Comparison of ENCODE assay signal across 1 cellular context in the genomic region with DNA sequence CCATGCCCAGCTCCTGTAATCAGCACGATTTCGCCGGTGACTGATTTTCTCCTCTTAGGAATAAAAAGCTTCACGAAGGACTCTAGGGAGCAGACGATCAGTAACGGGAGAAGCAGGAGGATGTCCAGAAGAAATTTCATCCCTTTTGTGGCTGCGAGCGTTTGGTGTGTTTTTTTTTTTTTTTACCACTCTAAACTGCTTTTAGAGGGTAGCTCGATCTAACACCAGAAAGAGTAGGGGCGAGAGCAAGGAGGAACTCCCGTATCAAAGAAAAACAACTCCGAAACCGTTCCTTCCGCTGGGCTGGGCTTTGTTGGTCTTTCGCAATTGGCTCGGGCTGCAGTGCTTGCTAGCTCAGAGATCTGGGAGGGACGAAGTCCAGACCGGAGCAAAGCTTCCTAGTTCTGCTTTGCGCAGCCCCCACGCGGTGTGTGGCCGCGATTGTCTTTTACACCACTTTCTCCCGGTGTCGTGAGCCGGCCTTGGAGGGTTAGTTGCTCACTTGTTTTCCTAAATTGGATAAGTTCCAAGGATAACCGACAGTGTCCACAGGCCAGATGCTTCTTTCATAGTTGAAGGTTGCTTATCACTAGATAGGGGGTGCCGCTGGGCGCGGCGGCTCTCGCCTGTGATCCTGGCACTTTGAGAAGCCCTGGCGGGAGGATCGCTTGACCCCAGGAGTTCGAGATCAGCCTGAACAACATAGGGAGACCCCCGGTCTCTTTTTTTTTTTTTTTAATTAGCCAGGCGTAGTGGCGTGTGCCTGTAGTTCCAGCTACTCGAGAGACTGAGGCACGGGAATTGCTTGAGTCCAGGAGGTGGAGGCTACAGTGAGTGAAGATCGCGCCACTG.
A peak's percentile ranks its signal among the peaks of the same experiment; 100 is the strongest.
TF ChIP-seq lines count a peak whose summit lies in the region.

A gene with protein sequence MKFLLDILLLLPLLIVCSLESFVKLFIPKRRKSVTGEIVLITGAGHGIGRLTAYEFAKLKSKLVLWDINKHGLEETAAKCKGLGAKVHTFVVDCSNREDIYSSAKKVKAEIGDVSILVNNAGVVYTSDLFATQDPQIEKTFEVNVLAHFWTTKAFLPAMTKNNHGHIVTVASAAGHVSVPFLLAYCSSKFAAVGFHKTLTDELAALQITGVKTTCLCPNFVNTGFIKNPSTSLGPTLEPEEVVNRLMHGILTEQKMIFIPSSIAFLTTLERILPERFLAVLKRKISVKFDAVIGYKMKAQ (minus strand): TSS at position 258 of the 852 bp plus-strand sequence. CDS start 118 bp downstream, at position 140.

TF ChIP-seq in HepG2, 621 proteins besides CTCF, POLR2A, EP300 and RAD21 (continued from another document and continues in another):
- TF ChIP-seq TEAD3 (CRISPR knock-in tag; optimal IDR thresholded peaks at IDR 0.05; ENCODE audit: borderline replicate concordance) (peak; percentile 51), MBD4 (IDR thresholded peaks at IDR 0.05; ENCODE audit: borderline replicate concordance, low read length) (peak; percentile 71; the same call in 1 of the 2 replicates), ZNF790 (CRISPR knock-in tag; IDR thresholded peaks at IDR 0.05; ENCODE audit: borderline replicate concordance) (no peak; the same call in 1 of the 2 replicates), PRPF4 (IDR thresholded peaks at IDR 0.05; ENCODE audit: low read depth, low read length, poor library complexity, severe bottlenecking) (no peak), FLYWCH1 (CRISPR knock-in tag; IDR thresholded peaks at IDR 0.05) (no peak), NCOA5 (CRISPR knock-in tag; IDR thresholded peaks at IDR 0.05) (no peak), NFYB (CRISPR knock-in tag; IDR thresholded peaks at IDR 0.05) (peak; percentile 51), SALL1 (CRISPR knock-in tag; IDR thresholded peaks at IDR 0.05) (peak; percentile 98), SP140L (CRISPR knock-in tag; IDR thresholded peaks at IDR 0.05; ENCODE audit: borderline replicate concordance) (no peak), SRSF9 (IDR thresholded peaks at IDR 0.05; ENCODE audit: borderline replicate concordance, insufficient read depth, low read depth, low read length, poor library complexity, severe bottlenecking) (no peak), ZNF431 (CRISPR knock-in tag; IDR thresholded peaks at IDR 0.05; ENCODE audit: borderline replicate concordance, low read depth) (peak; percentile 69; the same call in 1 of the 2 replicates), YEATS2 (CRISPR knock-in tag; IDR thresholded peaks at IDR 0.05; ENCODE audit: borderline replicate concordance) (peak; percentile 77; the same call in 1 of the 2 replicates), KLF13 (CRISPR knock-in tag; IDR thresholded peaks at IDR 0.05) (no peak), ZNF557 (CRISPR knock-in tag; IDR thresholded peaks at IDR 0.05) (no peak), SRY (CRISPR knock-in tag; IDR thresholded peaks at IDR 0.05) (0 out of 2 replicates have a peak, but pooled peaks have one; percentile 78), TEAD2 (CRISPR knock-in tag; IDR thresholded peaks at IDR 0.05) (no peak), NFRKB (IDR thresholded peaks at IDR 0.05) (no peak), ZNF558 (CRISPR knock-in tag; IDR thresholded peaks at IDR 0.05; ENCODE audit: borderline replicate concordance) (no peak), TCF7L2 (IDR thresholded peaks at IDR 0.05; ENCODE audit: low read depth, low read length) (no peak), MAFK (conservative IDR thresholded peaks at IDR 0.05 in 1 of 2, IDR thresholded peaks at IDR 0.05 in 1 of 2; ENCODE audit: low read length in 2 of 2) (0 out of 4 replicates have a peak, but pooled peaks of 1 of the 2 experiments have one; percentile 37), ZNF264 (CRISPR knock-in tag; IDR thresholded peaks at IDR 0.05) (peak; percentile 91; the same call in 1 of the 2 replicates), ZNF296 (CRISPR knock-in tag; conservative IDR thresholded peaks at IDR 0.05) (no peak; the same call in 1 of the 2 replicates), ZNF484 (CRISPR knock-in tag; IDR thresholded peaks at IDR 0.05; ENCODE audit: borderline replicate concordance, low read depth) (no peak), ZNF510 (CRISPR knock-in tag; IDR thresholded peaks at IDR 0.05; ENCODE audit: low read depth) (peak; percentile 85), ZNF260 (CRISPR knock-in tag; IDR thresholded peaks at IDR 0.05; ENCODE audit: borderline replicate concordance, low read depth) (no peak), ZNF501 (CRISPR knock-in tag; IDR thresholded peaks at IDR 0.05) (peak; percentile 87), WIZ (CRISPR knock-in tag; IDR thresholded peaks at IDR 0.05) (no peak), SP4 (CRISPR knock-in tag; IDR thresholded peaks at IDR 0.05) (peak; percentile 44; the same call in 1 of the 2 replicates), SOX13 (IDR thresholded peaks at IDR 0.05) (peak; percentile 48; the same call in 1 of the 2 replicates), SOX13 (CRISPR knock-in tag; conservative IDR thresholded peaks at IDR 0.05 in 1 of 2, IDR thresholded peaks at IDR 0.05 in 1 of 2) (peak in 1 of 2 experiments; percentile 88; a peak in 2 of 4 replicates), ELF4 (CRISPR knock-in tag; IDR thresholded peaks at IDR 0.05; ENCODE audit: borderline replicate concordance) (peak; percentile 71; the same call in 1 of the 2 replicates), IRX3 (CRISPR knock-in tag; IDR thresholded peaks at IDR 0.05; ENCODE audit: borderline replicate concordance, low read depth) (peak; percentile 45; the same call in 1 of the 2 replicates), ZNF30 (CRISPR knock-in tag; IDR thresholded peaks at IDR 0.05) (0 out of 2 replicates have a peak, but pooled peaks have one; percentile 52), TBX2 (CRISPR knock-in tag; IDR thresholded peaks at IDR 0.05; ENCODE audit: borderline replicate concordance) (peak; percentile 93)
- TF ChIP-seq, protein P1, sequence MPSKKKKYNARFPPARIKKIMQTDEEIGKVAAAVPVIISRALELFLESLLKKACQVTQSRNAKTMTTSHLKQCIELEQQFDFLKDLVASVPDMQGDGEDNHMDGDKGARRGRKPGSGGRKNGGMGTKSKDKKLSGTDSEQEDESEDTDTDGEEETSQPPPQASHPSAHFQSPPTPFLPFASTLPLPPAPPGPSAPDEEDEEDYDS (CRISPR knock-in tag; IDR thresholded peaks at IDR 0.05) = peak; percentile 88
- TF ChIP-seq, protein P2, sequence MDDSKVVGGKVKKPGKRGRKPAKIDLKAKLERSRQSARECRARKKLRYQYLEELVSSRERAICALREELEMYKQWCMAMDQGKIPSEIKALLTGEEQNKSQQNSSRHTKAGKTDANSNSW (CRISPR knock-in tag; IDR thresholded peaks at IDR 0.05; ENCODE audit: borderline replicate concordance) = no peak
- TF ChIP-seq, protein P3, sequence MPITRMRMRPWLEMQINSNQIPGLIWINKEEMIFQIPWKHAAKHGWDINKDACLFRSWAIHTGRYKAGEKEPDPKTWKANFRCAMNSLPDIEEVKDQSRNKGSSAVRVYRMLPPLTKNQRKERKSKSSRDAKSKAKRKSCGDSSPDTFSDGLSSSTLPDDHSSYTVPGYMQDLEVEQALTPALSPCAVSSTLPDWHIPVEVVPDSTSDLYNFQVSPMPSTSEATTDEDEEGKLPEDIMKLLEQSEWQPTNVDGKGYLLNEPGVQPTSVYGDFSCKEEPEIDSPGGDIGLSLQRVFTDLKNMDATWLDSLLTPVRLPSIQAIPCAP (CRISPR knock-in tag; IDR thresholded peaks at IDR 0.05; ENCODE audit: low read depth) = no peak; the same call in 1 of the 2 replicates
- TF ChIP-seq, protein P4, sequence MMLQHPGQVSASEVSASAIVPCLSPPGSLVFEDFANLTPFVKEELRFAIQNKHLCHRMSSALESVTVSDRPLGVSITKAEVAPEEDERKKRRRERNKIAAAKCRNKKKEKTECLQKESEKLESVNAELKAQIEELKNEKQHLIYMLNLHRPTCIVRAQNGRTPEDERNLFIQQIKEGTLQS (CRISPR knock-in tag; IDR thresholded peaks at IDR 0.05) = no peak
- TF ChIP-seq, protein P5, sequence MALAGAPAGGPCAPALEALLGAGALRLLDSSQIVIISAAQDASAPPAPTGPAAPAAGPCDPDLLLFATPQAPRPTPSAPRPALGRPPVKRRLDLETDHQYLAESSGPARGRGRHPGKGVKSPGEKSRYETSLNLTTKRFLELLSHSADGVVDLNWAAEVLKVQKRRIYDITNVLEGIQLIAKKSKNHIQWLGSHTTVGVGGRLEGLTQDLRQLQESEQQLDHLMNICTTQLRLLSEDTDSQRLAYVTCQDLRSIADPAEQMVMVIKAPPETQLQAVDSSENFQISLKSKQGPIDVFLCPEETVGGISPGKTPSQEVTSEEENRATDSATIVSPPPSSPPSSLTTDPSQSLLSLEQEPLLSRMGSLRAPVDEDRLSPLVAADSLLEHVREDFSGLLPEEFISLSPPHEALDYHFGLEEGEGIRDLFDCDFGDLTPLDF (CRISPR knock-in tag; IDR thresholded peaks at IDR 0.05) = no peak; the same call in 1 of the 2 replicates
- TF ChIP-seq, protein P6, sequence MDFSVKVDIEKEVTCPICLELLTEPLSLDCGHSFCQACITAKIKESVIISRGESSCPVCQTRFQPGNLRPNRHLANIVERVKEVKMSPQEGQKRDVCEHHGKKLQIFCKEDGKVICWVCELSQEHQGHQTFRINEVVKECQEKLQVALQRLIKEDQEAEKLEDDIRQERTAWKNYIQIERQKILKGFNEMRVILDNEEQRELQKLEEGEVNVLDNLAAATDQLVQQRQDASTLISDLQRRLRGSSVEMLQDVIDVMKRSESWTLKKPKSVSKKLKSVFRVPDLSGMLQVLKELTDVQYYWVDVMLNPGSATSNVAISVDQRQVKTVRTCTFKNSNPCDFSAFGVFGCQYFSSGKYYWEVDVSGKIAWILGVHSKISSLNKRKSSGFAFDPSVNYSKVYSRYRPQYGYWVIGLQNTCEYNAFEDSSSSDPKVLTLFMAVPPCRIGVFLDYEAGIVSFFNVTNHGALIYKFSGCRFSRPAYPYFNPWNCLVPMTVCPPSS (IDR thresholded peaks at IDR 0.05) = no peak
- TF ChIP-seq, protein P7, sequence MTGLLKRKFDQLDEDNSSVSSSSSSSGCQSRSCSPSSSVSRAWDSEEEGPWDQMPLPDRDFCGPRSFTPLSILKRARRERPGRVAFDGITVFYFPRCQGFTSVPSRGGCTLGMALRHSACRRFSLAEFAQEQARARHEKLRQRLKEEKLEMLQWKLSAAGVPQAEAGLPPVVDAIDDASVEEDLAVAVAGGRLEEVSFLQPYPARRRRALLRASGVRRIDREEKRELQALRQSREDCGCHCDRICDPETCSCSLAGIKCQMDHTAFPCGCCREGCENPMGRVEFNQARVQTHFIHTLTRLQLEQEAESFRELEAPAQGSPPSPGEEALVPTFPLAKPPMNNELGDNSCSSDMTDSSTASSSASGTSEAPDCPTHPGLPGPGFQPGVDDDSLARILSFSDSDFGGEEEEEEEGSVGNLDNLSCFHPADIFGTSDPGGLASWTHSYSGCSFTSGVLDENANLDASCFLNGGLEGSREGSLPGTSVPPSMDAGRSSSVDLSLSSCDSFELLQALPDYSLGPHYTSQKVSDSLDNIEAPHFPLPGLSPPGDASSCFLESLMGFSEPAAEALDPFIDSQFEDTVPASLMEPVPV (CRISPR knock-in tag; IDR thresholded peaks at IDR 0.05) = peak; percentile 83
- TF ChIP-seq, protein P8, sequence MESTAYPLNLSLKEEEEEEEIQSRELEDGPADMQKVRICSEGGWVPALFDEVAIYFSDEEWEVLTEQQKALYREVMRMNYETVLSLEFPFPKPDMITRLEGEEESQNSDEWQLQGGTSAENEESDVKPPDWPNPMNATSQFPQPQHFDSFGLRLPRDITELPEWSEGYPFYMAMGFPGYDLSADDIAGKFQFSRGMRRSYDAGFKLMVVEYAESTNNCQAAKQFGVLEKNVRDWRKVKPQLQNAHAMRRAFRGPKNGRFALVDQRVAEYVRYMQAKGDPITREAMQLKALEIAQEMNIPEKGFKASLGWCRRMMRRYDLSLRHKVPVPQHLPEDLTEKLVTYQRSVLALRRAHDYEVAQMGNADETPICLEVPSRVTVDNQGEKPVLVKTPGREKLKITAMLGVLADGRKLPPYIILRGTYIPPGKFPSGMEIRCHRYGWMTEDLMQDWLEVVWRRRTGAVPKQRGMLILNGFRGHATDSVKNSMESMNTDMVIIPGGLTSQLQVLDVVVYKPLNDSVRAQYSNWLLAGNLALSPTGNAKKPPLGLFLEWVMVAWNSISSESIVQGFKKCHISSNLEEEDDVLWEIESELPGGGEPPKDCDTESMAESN (CRISPR knock-in tag; conservative IDR thresholded peaks at IDR 0.05) = peak; percentile 32
- TF ChIP-seq, protein P9, sequence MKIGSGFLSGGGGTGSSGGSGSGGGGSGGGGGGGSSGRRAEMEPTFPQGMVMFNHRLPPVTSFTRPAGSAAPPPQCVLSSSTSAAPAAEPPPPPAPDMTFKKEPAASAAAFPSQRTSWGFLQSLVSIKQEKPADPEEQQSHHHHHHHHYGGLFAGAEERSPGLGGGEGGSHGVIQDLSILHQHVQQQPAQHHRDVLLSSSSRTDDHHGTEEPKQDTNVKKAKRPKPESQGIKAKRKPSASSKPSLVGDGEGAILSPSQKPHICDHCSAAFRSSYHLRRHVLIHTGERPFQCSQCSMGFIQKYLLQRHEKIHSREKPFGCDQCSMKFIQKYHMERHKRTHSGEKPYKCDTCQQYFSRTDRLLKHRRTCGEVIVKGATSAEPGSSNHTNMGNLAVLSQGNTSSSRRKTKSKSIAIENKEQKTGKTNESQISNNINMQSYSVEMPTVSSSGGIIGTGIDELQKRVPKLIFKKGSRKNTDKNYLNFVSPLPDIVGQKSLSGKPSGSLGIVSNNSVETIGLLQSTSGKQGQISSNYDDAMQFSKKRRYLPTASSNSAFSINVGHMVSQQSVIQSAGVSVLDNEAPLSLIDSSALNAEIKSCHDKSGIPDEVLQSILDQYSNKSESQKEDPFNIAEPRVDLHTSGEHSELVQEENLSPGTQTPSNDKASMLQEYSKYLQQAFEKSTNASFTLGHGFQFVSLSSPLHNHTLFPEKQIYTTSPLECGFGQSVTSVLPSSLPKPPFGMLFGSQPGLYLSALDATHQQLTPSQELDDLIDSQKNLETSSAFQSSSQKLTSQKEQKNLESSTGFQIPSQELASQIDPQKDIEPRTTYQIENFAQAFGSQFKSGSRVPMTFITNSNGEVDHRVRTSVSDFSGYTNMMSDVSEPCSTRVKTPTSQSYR (CRISPR knock-in tag; IDR thresholded peaks at IDR 0.05; ENCODE audit: borderline replicate concordance) = peak; percentile 47; the same call in 1 of the 2 replicates
- TF ChIP-seq, protein P10, sequence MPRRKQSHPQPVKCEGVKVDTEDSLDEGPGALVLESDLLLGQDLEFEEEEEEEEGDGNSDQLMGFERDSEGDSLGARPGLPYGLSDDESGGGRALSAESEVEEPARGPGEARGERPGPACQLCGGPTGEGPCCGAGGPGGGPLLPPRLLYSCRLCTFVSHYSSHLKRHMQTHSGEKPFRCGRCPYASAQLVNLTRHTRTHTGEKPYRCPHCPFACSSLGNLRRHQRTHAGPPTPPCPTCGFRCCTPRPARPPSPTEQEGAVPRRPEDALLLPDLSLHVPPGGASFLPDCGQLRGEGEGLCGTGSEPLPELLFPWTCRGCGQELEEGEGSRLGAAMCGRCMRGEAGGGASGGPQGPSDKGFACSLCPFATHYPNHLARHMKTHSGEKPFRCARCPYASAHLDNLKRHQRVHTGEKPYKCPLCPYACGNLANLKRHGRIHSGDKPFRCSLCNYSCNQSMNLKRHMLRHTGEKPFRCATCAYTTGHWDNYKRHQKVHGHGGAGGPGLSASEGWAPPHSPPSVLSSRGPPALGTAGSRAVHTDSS (CRISPR knock-in tag; conservative IDR thresholded peaks at IDR 0.05) = 0 out of 2 replicates have a peak, but pooled peaks have one; percentile 27
- TF ChIP-seq, protein P11, sequence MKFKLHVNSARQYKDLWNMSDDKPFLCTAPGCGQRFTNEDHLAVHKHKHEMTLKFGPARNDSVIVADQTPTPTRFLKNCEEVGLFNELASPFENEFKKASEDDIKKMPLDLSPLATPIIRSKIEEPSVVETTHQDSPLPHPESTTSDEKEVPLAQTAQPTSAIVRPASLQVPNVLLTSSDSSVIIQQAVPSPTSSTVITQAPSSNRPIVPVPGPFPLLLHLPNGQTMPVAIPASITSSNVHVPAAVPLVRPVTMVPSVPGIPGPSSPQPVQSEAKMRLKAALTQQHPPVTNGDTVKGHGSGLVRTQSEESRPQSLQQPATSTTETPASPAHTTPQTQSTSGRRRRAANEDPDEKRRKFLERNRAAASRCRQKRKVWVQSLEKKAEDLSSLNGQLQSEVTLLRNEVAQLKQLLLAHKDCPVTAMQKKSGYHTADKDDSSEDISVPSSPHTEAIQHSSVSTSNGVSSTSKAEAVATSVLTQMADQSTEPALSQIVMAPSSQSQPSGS (CRISPR knock-in tag; IDR thresholded peaks at IDR 0.05) = peak; percentile 73
